26 cellular contexts compared by ENCODE assay signal in genomic region chr11:91373497-91373896, GRCh38.
DNase-seq lines count a peak whose midpoint lies in the region; ATAC-seq, FAIRE-seq and TF ChIP-seq lines count a peak whose summit lies in the region.
"Had no signal": no experiment of that assay in that cellular context is flagged by ENCODE, and none has a peak within 500 bp of the region (broad histone marks: within the 10 kb centered on the region; RNA-seq: fewer than 3 reads in every experiment).

No MANE protein-coding gene starts in this region.

- BruUV-seq in MCF 10A (replicated peaks; lab: Mats Ljungman, UMichigan): no TSS peak

- H3K27ac ChIP-seq in breast epithelium (no peak overlapping the region), hepatocyte (no peak overlapping the region)
- H3K27ac ChIP-seq: BLaER1, epithelial cell of prostate, RWPE1, vagina had no signal

- H3K9me2 ChIP-seq in hepatocyte (replicated peaks; ENCODE audit: insufficient read depth): no peaks in the 10 kb centered on the region

- H3K4me3 ChIP-seq in breast epithelium (no peak overlapping the region), hepatocyte (no peak overlapping the region)
- H3K4me3 ChIP-seq: BLaER1, vagina had no signal

- in situ Hi-C loops in SK-MEL-5 (cut with HindIII; ENCODE audit: low pct_unique_long_range_greater_than_20kb, low sequenced_read_pairs): no loop called here

- H3K27ac Mint-ChIP-seq in MCF 10A (ENCODE audit: low read depth, unreplicated experiment): no peak overlapping the region
- H3K27ac Mint-ChIP-seq in activated naive CD8-positive, alpha-beta T cell treated with anti-CD3 and anti-CD28 coated beads, Interleukin-2, amount 50 U/mL, for 24 hours: no peak overlapping the region
- H3K27ac Mint-ChIP-seq: activated CD8-positive, alpha-beta T cell treated with anti-CD3 and anti-CD28 coated beads for 36 hours; IgD-negative memory B cell; naive thymus-derived CD4-positive, alpha-beta T cell; stimulated activated effector memory CD8-positive, alpha-beta T cell treated with anti-CD3 and anti-CD28 coated beads, Interleukin-12 subunit alpha, Interleukin-12 subunit beta, amount 100 ng/mL, for 72 hours had no signal

- no peaks in the 10 kb centered on the region for H3K9me3 Mint-ChIP-seq in MCF 10A (ENCODE audit: unreplicated experiment)
- no peaks in the 10 kb centered on the region for H3K9me3 Mint-ChIP-seq in activated naive CD8-positive, alpha-beta T cell treated with anti-CD3 and anti-CD28 coated beads, Interleukin-2, amount 50 U/mL, for 24 hours

- H3K4me1 ChIP-seq in breast epithelium (no peaks in the 10 kb centered on the region), hepatocyte (ENCODE audit: insufficient read depth) (no peaks in the 10 kb centered on the region)
- H3K4me1 ChIP-seq: BLaER1, vagina had no signal

- peak; percentile 30 for FAIRE-seq in urothelium cell line (lab: Jason Lieb, UNC)

- no peak overlapping the region for H3K4me2 ChIP-seq in hepatocyte
- H3K4me2 ChIP-seq: BLaER1 had no signal

- no peak overlapping the region for H2AFZ ChIP-seq in hepatocyte

- no peaks in the 10 kb centered on the region for H3K79me2 ChIP-seq in hepatocyte

- CTCF ChIA-PET in MCF 10A (lab: Yijun Ruan, JAX): no interaction called here

- no peak for ATAC-seq in HG02938 (IDR thresholded peaks at IDR 0.05; ENCODE audit: unreplicated experiment)
- ATAC-seq in activated naive CD8-positive, alpha-beta T cell treated with anti-CD3 and anti-CD28 coated beads, Interleukin-2, amount 50 U/mL, for 24 hours: no peak
- ATAC-seq: activated CD8-positive, alpha-beta T cell treated with anti-CD3 and anti-CD28 coated beads for 36 hours; naive thymus-derived CD4-positive, alpha-beta T cell; stimulated activated effector memory CD8-positive, alpha-beta T cell treated with anti-CD3 and anti-CD28 coated beads, Interleukin-12 subunit alpha, Interleukin-12 subunit beta, amount 100 ng/mL, for 72 hours had no signal

- intact Hi-C loops in MCF 10A (cut with micrococcal nuclease) (no loop called here), breast epithelium (cut with DNase I; ENCODE audit: low total_unique reads) (loop anchor here (5.0 kb wide), 1 partner anchor 894 kb away; no protein-coding TSS in a partner anchor)

- 65% methylated on average over 4 of the region's 4 CpGs for WGBS in hepatocyte (ENCODE audit: low lambda C conversion rate, missing lambda C conversion rate)

- no peaks in the 10 kb centered on the region for H3K27me3 Mint-ChIP-seq in MCF 10A (ENCODE audit: insufficient read depth, unreplicated experiment)
- H3K27me3 Mint-ChIP-seq in activated naive CD8-positive, alpha-beta T cell treated with anti-CD3 and anti-CD28 coated beads, Interleukin-2, amount 50 U/mL, for 24 hours: no peaks in the 10 kb centered on the region
- H3K27me3 Mint-ChIP-seq: activated CD8-positive, alpha-beta T cell treated with anti-CD3 and anti-CD28 coated beads for 36 hours; IgD-negative memory B cell; naive thymus-derived CD4-positive, alpha-beta T cell had no signal

- TF ChIP-seq CTCF in MCF 10A (IDR thresholded peaks at IDR 0.05; ENCODE audit: unreplicated experiment): no peak
- no peak for TF ChIP-seq CTCF in breast epithelium (IDR thresholded peaks at IDR 0.05)
- peak; percentile 4 for TF ChIP-seq CTCF in hepatocyte (IDR thresholded peaks at IDR 0.05; ENCODE audit: poor library complexity)

- H3K9me3 ChIP-seq in breast epithelium (no peaks in the 10 kb centered on the region), hepatocyte (ENCODE audit: low read depth) (no peaks in the 10 kb centered on the region)
- H3K9me3 ChIP-seq: BLaER1, vagina had no signal

- no peaks in the 10 kb centered on the region for H3K36me3 Mint-ChIP-seq in MCF 10A (ENCODE audit: insufficient read depth, unreplicated experiment)
- H3K36me3 Mint-ChIP-seq in activated naive CD8-positive, alpha-beta T cell treated with anti-CD3 and anti-CD28 coated beads, Interleukin-2, amount 50 U/mL, for 24 hours (ENCODE audit: low read depth): no peaks in the 10 kb centered on the region
- H3K36me3 Mint-ChIP-seq: IgD-negative memory B cell; naive thymus-derived CD4-positive, alpha-beta T cell; stimulated activated effector memory CD8-positive, alpha-beta T cell treated with anti-CD3 and anti-CD28 coated beads, Interleukin-12 subunit alpha, Interleukin-12 subunit beta, amount 100 ng/mL, for 72 hours had no signal

- no peaks in the 10 kb centered on the region for H3K27me3 ChIP-seq in breast epithelium
- no peaks in the 10 kb centered on the region for H3K27me3 ChIP-seq in hepatocyte
- H3K27me3 ChIP-seq: BLaER1, vagina had no signal

- H3K4me1 Mint-ChIP-seq in MCF 10A (ENCODE audit: insufficient read depth, unreplicated experiment): no peaks in the 10 kb centered on the region
- no peaks in the 10 kb centered on the region for H3K4me1 Mint-ChIP-seq in activated naive CD8-positive, alpha-beta T cell treated with anti-CD3 and anti-CD28 coated beads, Interleukin-2, amount 50 U/mL, for 24 hours
- H3K4me1 Mint-ChIP-seq: IgD-negative memory B cell; naive thymus-derived CD4-positive, alpha-beta T cell; stimulated activated effector memory CD8-positive, alpha-beta T cell treated with anti-CD3 and anti-CD28 coated beads, Interleukin-12 subunit alpha, Interleukin-12 subunit beta, amount 100 ng/mL, for 72 hours had no signal

- H3K4me3 Mint-ChIP-seq in MCF 10A (ENCODE audit: unreplicated experiment): no peak overlapping the region
- no peak overlapping the region for H3K4me3 Mint-ChIP-seq in activated naive CD8-positive, alpha-beta T cell treated with anti-CD3 and anti-CD28 coated beads, Interleukin-2, amount 50 U/mL, for 24 hours
- H3K4me3 Mint-ChIP-seq: activated CD8-positive, alpha-beta T cell treated with anti-CD3 and anti-CD28 coated beads for 36 hours; IgD-negative memory B cell; naive thymus-derived CD4-positive, alpha-beta T cell; stimulated activated effector memory CD8-positive, alpha-beta T cell treated with anti-CD3 and anti-CD28 coated beads, Interleukin-12 subunit alpha, Interleukin-12 subunit beta, amount 100 ng/mL, for 72 hours had no signal

- POLR2A ChIA-PET in MCF 10A (lab: Yijun Ruan, JAX): no interaction called here

- DNase-seq in MCF 10A (ENCODE audit: unreplicated experiment) (peak; percentile 11), breast epithelium (ENCODE audit: low spot score in 2 of 2) (no peak), SK-MEL-5 (ENCODE audit: low read depth, low spot score) (peak; percentile 3), hepatocyte (ENCODE audit: low spot score) (no peak), urothelium cell line (ENCODE audit: low spot score) (no peak)
- DNase-seq in activated T-cell treated with anti-CD3 and anti-CD28 coated beads, Interleukin-2, amount 50 U/mL, for 1 hour: no peak
- no peak for DNase-seq in activated naive CD8-positive, alpha-beta T cell treated with anti-CD3 and anti-CD28 coated beads, Interleukin-2, amount 50 U/mL, for 24 hours
- DNase-seq: ACHN; activated CD4-positive, alpha-beta T cell treated with anti-CD3 and anti-CD28 coated beads for 1 hour; activated CD8-positive, alpha-beta T cell treated with anti-CD3 and anti-CD28 coated beads for 36 hours; activated gamma-delta T cell; Calu3; head of caudate nucleus; naive thymus-derived CD4-positive, alpha-beta T cell; NCI-H1417; NCI-H510A; occipital lobe; stimulated activated CD4-positive, alpha-beta T cell treated with anti-CD3 and anti-CD28 coated beads, Interleukin-2, amount 100 ng/mL, for 48 hours; SW 1271 had no signal

- H4K20me1 ChIP-seq in hepatocyte (ENCODE audit: insufficient read depth, poor library complexity, severe bottlenecking): no peaks in the 10 kb centered on the region
- H4K20me1 ChIP-seq: BLaER1 had no signal

- H3K36me3 ChIP-seq in breast epithelium (no peaks in the 10 kb centered on the region), hepatocyte (replicated peaks; ENCODE audit: insufficient read depth, low read depth) (no peaks in the 10 kb centered on the region)
- H3K36me3 ChIP-seq: BLaER1, vagina had no signal

- no peak for TF ChIP-seq POLR2A in breast epithelium (IDR thresholded peaks at IDR 0.05)

Comparison
In these comparisons a context has a peak if more than half of its experiments do, and no peak if none do; other contexts are left out.
1. DNase-seq: peak in MCF 10A (single experiment) and SK-MEL-5 (single experiment); none in breast epithelium (0 of 2), hepatocyte (single experiment), urothelium cell line (single experiment), activated T-cell treated with anti-CD3 and anti-CD28 coated beads, Interleukin-2, amount 50 U/mL, for 1 hour (single experiment) and activated naive CD8-positive, alpha-beta T cell treated with anti-CD3 and anti-CD28 coated beads, Interleukin-2, amount 50 U/mL, for 24 hours (single experiment).